ENCODE assay signal across 20 cellular contexts in the genomic region with DNA sequence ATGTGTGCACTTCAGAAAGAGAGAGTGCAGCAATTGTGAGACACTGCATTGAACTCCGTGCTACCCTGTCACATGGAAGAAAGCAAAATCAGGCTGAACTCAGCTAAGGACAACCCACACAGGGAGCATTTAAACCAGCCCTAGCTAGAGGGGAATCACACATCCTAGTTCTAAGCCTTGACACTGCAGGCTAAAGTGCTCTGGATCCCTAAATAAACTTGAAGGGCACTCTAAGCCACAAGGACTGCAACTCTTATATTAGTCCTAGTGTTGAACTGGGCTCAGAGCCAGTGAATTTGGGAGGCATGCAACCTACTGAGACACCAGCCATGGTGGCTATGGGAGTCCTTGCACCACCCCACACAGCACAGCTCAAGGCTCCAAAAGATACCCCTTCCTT.
"Had no signal": no experiment of that assay in that cellular context is flagged by ENCODE, and none has a peak within 500 bp of the region (broad histone marks: within the 10 kb centered on the region; RNA-seq: fewer than 3 reads in every experiment).

No MANE protein-coding gene starts in this region.

- ATAC-seq: activated T-cell treated with anti-CD3 and anti-CD28 coated beads, Interleukin-2, amount 50 U/mL, for 4 hours; activated T-helper 17 cell treated with anti-CD3 and anti-CD28 coated beads, Interleukin-2, amount 50 U/mL, for 72 hours had no signal

- H3K36me3 ChIP-seq: MG63 had no signal

- H3K27ac ChIP-seq: SK-N-MC, VCaP had no signal

- H3K27me3 ChIP-seq: MG63 had no signal

- H3K9me3 ChIP-seq: MG63 had no signal

- H3K4me3 ChIP-seq: MG63, SK-N-MC had no signal

- DNase-seq: activated CD4-positive, alpha-beta memory T cell treated with anti-CD3 and anti-CD28 coated beads for 36 hours; activated CD4-positive, alpha-beta T cell treated with anti-CD3 and anti-CD28 coated beads, Interleukin-2, amount 10 ng/mL, durations not matched to agents 7 days and 5 days; activated CD4-positive, CD25-positive, alpha-beta regulatory T cell; activated CD8-positive, alpha-beta memory T cell treated with anti-CD3 and anti-CD28 coated beads for 24 hours; activated gamma-delta T cell; activated naive CD4-positive, alpha-beta T cell treated with anti-CD3 and anti-CD28 coated beads for 36 hours; activated T-cell treated with anti-CD3 and anti-CD28 coated beads, Interleukin-2, amount 50 U/mL, for 4 hours; MG63; MV-4-11; NCI-H1092 treated with DMSO at 0.1 percent for 48 hours; NCI-H1436; NCI-H1694 treated with DMSO at 0.1 percent for 48 hours; NCI-H2029 treated with DMSO at 0.1 percent for 48 hours; NCI-H446; NCI-H524; SIG-M5; T-helper 1 cell had no signal
